Comparison of ENCODE assay signal across 2 cellular contexts in genomic region chr4:156634612-156635011, GRCh38.
TF ChIP-seq lines count a peak whose summit lies in the region.

No MANE protein-coding gene starts in this region.

TF ChIP-seq in IMR-90, 13 proteins besides CTCF, POLR2A, EP300 and RAD21 (continued from another document):
- no peak for TF ChIP-seq ELK1 (IDR thresholded peaks at IDR 0.05; ENCODE audit: borderline replicate concordance, low read depth, low read length)
- TF ChIP-seq NFE2L2 (IDR thresholded peaks at IDR 0.05; ENCODE audit: low read depth, low read length) = no peak
- TF ChIP-seq USF2 (IDR thresholded peaks at IDR 0.05; ENCODE audit: low read depth, low read length) = no peak
- no peak for TF ChIP-seq RFX5 (IDR thresholded peaks at IDR 0.05; ENCODE audit: low read depth, low read length)
- no peak for TF ChIP-seq CHD1 (IDR thresholded peaks at IDR 0.05; ENCODE audit: low read depth, low read length)
- no peak for TF ChIP-seq MAFK (IDR thresholded peaks at IDR 0.05; ENCODE audit: low read depth, low read length)
- no peak for TF ChIP-seq RCOR1 (IDR thresholded peaks at IDR 0.05; ENCODE audit: insufficient replicate concordance, low read length)

TF ChIP-seq in endothelial cell of umbilical vein, 7 proteins besides CTCF, POLR2A, EP300 and RAD21 (continued from another document):
- TF ChIP-seq JUN (IDR thresholded peaks at IDR 0.05; ENCODE audit: borderline replicate concordance, insufficient read depth, insufficient read length, low read depth) = no peak
- no peak for TF ChIP-seq POLR2AphosphoS5 (IDR thresholded peaks at IDR 0.05; ENCODE audit: insufficient read depth, low read depth, low read length)
- TF ChIP-seq GATA2 (IDR thresholded peaks at IDR 0.05; ENCODE audit: insufficient read depth, insufficient read length, low read depth, low read length) = no peak
- no peak for TF ChIP-seq MYC (IDR thresholded peaks at IDR 0.05; ENCODE audit: low read depth, low read length)
